In the genomic region with DNA sequence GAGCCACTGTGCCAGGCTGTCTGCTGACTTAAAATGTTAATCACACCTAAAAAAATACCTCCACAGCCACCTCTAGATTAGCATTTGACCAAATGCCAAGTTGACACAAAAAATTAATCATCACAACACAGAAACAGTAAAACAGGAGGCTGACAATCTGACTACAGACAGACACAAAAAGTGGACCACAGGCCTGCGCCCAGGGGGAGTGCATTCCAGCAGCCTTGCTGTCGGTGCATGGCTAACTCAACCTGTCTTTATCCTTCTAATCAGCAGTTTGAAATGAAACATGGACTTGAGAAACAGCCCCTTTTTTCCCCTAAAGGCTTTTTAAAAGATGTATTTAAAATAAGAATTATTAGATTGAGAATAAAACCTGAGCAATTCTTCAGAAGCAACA, we compare ENCODE assay signal across 22 cellular contexts. TPM values are rescaled to one million over a fixed set of nuclear protein-coding genes. Genes with fewer than 3 reads are reported as not detected.
DNase-seq lines count a peak whose midpoint lies in the region; ATAC-seq and TF ChIP-seq lines count a peak whose summit lies in the region.
"Had no signal": no experiment of that assay in that cellular context is flagged by ENCODE, and none has a peak within 500 bp of the region (broad histone marks: within the 10 kb centered on the region; RNA-seq: fewer than 3 reads in every experiment).

No MANE protein-coding gene starts in this region.

- H3K9me3 Mint-ChIP-seq in naive thymus-derived CD8-positive, alpha-beta T cell, result no peaks in the 10 kb centered on the region

- intact Hi-C loops in OCI-LY7 (cut with micrococcal nuclease; ENCODE audit: unreplicated experiment), result loop anchor here (5.0 kb wide), 1 partner anchor 52 kb away; a partner anchor contains a TSS

- H3K4me2 ChIP-seq in OCI-LY7 (ENCODE audit: low read length) (peak overlapping the region; percentile 74; the same call in 1 of the 2 replicates), osteoblast (ENCODE audit: insufficient read depth, low read length) (no peak overlapping the region)
- H3K4me2 ChIP-seq: BLaER1 had no signal

- no peaks in the 10 kb centered on the region for H4K20me1 ChIP-seq in OCI-LY7 (ENCODE audit: insufficient read depth, low read length)
- no peaks in the 10 kb centered on the region for H4K20me1 ChIP-seq in osteoblast (ENCODE audit: insufficient read depth, low read length)
- H4K20me1 ChIP-seq: BLaER1 had no signal

- peak overlapping the region; percentile 93 for H3K27ac ChIP-seq in OCI-LY7 (ENCODE audit: low read depth, low read length, poor library complexity, severe bottlenecking)
- H3K27ac ChIP-seq in osteoblast (ENCODE audit: low read depth, low read length), result no peak overlapping the region
- H3K27ac ChIP-seq: BLaER1 had no signal

- H3K9me3 ChIP-seq in OCI-LY7 (ENCODE audit: low read length), result no peaks in the 10 kb centered on the region; the same call in 1 of the 2 replicates
- no peaks in the 10 kb centered on the region for H3K9me3 ChIP-seq in osteoblast (ENCODE audit: low read depth, low read length)
- H3K9me3 ChIP-seq: BE2C had no signal

- H3K27ac Mint-ChIP-seq in naive thymus-derived CD8-positive, alpha-beta T cell, result peak overlapping the region in 1 of 10 donors; percentile 28
- H3K27ac Mint-ChIP-seq: CD14-positive monocyte; CD4-positive, alpha-beta memory T cell had no signal

- H3K9me2 ChIP-seq in OCI-LY7 (ENCODE audit: insufficient read depth, low read length), result no peaks in the 10 kb centered on the region

- POLR2A ChIA-PET in OCI-LY7 (lab: Charles Lee), result interaction anchor here (0.7 to 4.9 kb wide), 3 partner anchors 11 to 140 kb away, joined by 3 to 46 read pairs (median 5); no protein-coding TSS in a partner anchor
- POLR2A ChIA-PET in naive thymus-derived CD8-positive, alpha-beta T cell (lab: Charles Lee), result interaction anchor here (0.6 kb wide), 1 partner anchor 10 kb away, joined by 5 read pairs; no protein-coding TSS in a partner anchor

- H3K27me3 ChIP-seq in osteoblast (ENCODE audit: insufficient read depth, low read length) (peaks cover 4% of the 10 kb centered on the region), H7 (ENCODE audit: control insufficient read depth, insufficient read depth, low read length) (no peaks in the 10 kb centered on the region)
- H3K27me3 ChIP-seq: BLaER1 had no signal

- BruUV-seq in OCI-LY7 (replicated peaks; lab: Mats Ljungman, UMichigan), result no TSS peak

- H2AFZ ChIP-seq in OCI-LY7 (ENCODE audit: low read length) (peak overlapping the region; percentile 98), osteoblast (ENCODE audit: low read length) (no peak overlapping the region)

- H3K36me3 Mint-ChIP-seq in naive thymus-derived CD8-positive, alpha-beta T cell, result no peaks in the 10 kb centered on the region
- H3K36me3 Mint-ChIP-seq: CD14-positive monocyte; CD4-positive, alpha-beta memory T cell; CD4-positive, CD25-positive, alpha-beta regulatory T cell; CD8-positive, alpha-beta memory T cell had no signal

- H3K4me3 ChIP-seq in OCI-LY7 (ENCODE audit: low read depth, low read length, poor library complexity, severe bottlenecking), result no peak overlapping the region
- H3K4me3 ChIP-seq in osteoblast (ENCODE audit: insufficient read depth, low read length), result no peak overlapping the region
- H3K4me3 ChIP-seq in H7 (ENCODE audit: insufficient read depth, low read depth, low read length), result no peak overlapping the region
- H3K4me3 ChIP-seq: BLaER1 had no signal

- H3K79me2 ChIP-seq in OCI-LY7 (ENCODE audit: insufficient read depth, low read depth, low read length), result no peaks in the 10 kb centered on the region
- H3K79me2 ChIP-seq in osteoblast (ENCODE audit: insufficient read depth, low read length), result no peaks in the 10 kb centered on the region

- DNase-seq in HT1080 (ENCODE audit: low read depth), result peak; percentile 15
- no peak for DNase-seq in OCI-LY7 (ENCODE audit: low spot score)
- peak; percentile 9 for DNase-seq in osteoblast (ENCODE audit: insufficient read length, low spot score, missing footprints)
- DNase-seq in omental fat pad (ENCODE audit: low spot score), result no peak
- no peak for DNase-seq in H7
- no peak for DNase-seq in naive thymus-derived CD8-positive, alpha-beta T cell
- DNase-seq: 8988T; ACHN; BE2C; C1 segment of cervical spinal cord; CD4-positive, alpha-beta memory T cell; CD4-positive, CD25-positive, alpha-beta regulatory T cell; CD8-positive, alpha-beta memory T cell; COR-L47; DMS 273 treated with DMSO at 0.1 percent for 48 hours; DMS153; DMS53; DMS79; DND-41; GF-D8 had no signal

- TF ChIP-seq CTCF in OCI-LY7 (conservative IDR thresholded peaks at IDR 0.05; ENCODE audit: low read length) (no peak), osteoblast (IDR thresholded peaks at IDR 0.05; ENCODE audit: extremely low read depth, low read depth, low read length) (no peak), omental fat pad (IDR thresholded peaks at IDR 0.05) (no peak)

- H3K4me1 Mint-ChIP-seq in naive thymus-derived CD8-positive, alpha-beta T cell, result peaks cover 18 to 52% (median 37%) of the 10 kb centered on the region in 4 donors

- no peak overlapping the region for H3K4me3 Mint-ChIP-seq in naive thymus-derived CD8-positive, alpha-beta T cell
- H3K4me3 Mint-ChIP-seq: CD14-positive monocyte; CD4-positive, alpha-beta memory T cell; CD4-positive, CD25-positive, alpha-beta regulatory T cell; CD8-positive, alpha-beta memory T cell had no signal

- H3K4me1 ChIP-seq in OCI-LY7 (ENCODE audit: insufficient read depth, low read length, poor library complexity, severe bottlenecking), result peaks cover 55% of the 10 kb centered on the region
- no peaks in the 10 kb centered on the region for H3K4me1 ChIP-seq in osteoblast (ENCODE audit: insufficient read depth, low read length)
- H3K4me1 ChIP-seq: BE2C had no signal

- CTCF ChIA-PET in OCI-LY7 (lab: Charles Lee; ENCODE audit: unreplicated experiment), result no interaction called here

- H3K36me3 ChIP-seq in OCI-LY7 (ENCODE audit: insufficient read depth, low read length), result no peaks in the 10 kb centered on the region
- H3K36me3 ChIP-seq in osteoblast (ENCODE audit: insufficient read depth, low read length), result no peaks in the 10 kb centered on the region
- no peaks in the 10 kb centered on the region for H3K36me3 ChIP-seq in H7 (replicated peaks; ENCODE audit: control insufficient read depth, insufficient read depth, low read length)
- H3K36me3 ChIP-seq: BE2C, BLaER1 had no signal

- no peak for ATAC-seq in omental fat pad (ENCODE audit: low FRiP score)
- ATAC-seq in naive thymus-derived CD8-positive, alpha-beta T cell, result no peak

- H3K27me3 Mint-ChIP-seq in naive thymus-derived CD8-positive, alpha-beta T cell, result no peaks in the 10 kb centered on the region

RNA-seq across cellular contexts. Expression of a gene that starts 34.0 kb away (rescaled TPM):
- total RNA-seq in HT1080 (2014; rRNA removed; shearing (Covaris generic)), result 13.4 and 16.2 TPM in 2 replicates
- polyA plus RNA-seq in HT1080 (2015; cell fraction: cytosol; rRNA removed), result 4.0 and 6.6 TPM in 2 replicates
- 2.0 and 4.2 TPM in 2 replicates for polyA plus RNA-seq in HT1080 (2015; cell fraction: nucleus; rRNA removed)
- 1.3 and 5.1 TPM in 2 replicates for total RNA-seq in OCI-LY7 (2014; rRNA removed; shearing (Covaris generic))
- 1.4 and 2.4 TPM in 2 replicates for total RNA-seq in OCI-LY7 (2022)
- total RNA-seq in osteoblast, result 8.8 and 11.9 TPM in 2 replicates
- 10 to 100 TPM; 32.6 to 50.9 (median 38.4) TPM for total RNA-seq in omental fat pad
- total RNA-seq in H7 (2014; rRNA removed; shearing (Covaris generic)), result 3.3 and 3.5 TPM in 2 replicates
- total RNA-seq in naive thymus-derived CD8-positive, alpha-beta T cell, result 1 to 10 TPM; 2.9 TPM
- 1 to 10 TPM in 2 of 3 donors, under 1 TPM in 1; 0.20 to 3.3 (median 1.7) TPM for polyA plus RNA-seq in naive thymus-derived CD8-positive, alpha-beta T cell

RNA-seq across cellular contexts. Expression of a gene that starts 53.3 kb away (rescaled TPM):
- total RNA-seq in HT1080 (2014; rRNA removed; shearing (Covaris generic)), result 982 and 1,844 TPM in 2 replicates
- polyA plus RNA-seq in HT1080 (2015; cell fraction: cytosol; rRNA removed), result 1,686 and 2,051 TPM in 2 replicates
- 531 and 614 TPM in 2 replicates for polyA plus RNA-seq in HT1080 (2015; cell fraction: nucleus; rRNA removed)
- total RNA-seq in OCI-LY7 (2014; rRNA removed; shearing (Covaris generic)), result 1,266 and 1,706 TPM in 2 replicates
- total RNA-seq in OCI-LY7 (2022) (1,530 and 1,738 TPM in 2 replicates), osteoblast (544 and 726 TPM in 2 replicates), omental fat pad (1,000 to 10,000 TPM in 2 of 4 donors, 100 to 1,000 TPM in 2; 701 to 1,078 (median 933) TPM)
- total RNA-seq in H7 (2014; rRNA removed; shearing (Covaris generic)), result 1,511 and 1,563 TPM in 2 replicates
- 1,000 to 10,000 TPM; 2,102 to 2,162 TPM for total RNA-seq in naive thymus-derived CD8-positive, alpha-beta T cell
- 1,000 to 10,000 TPM; 7,933 to 9,149 (median 9,080) TPM for polyA plus RNA-seq in naive thymus-derived CD8-positive, alpha-beta T cell

Comparison
In these comparisons a context has a peak if more than half of its experiments do, and no peak if none do; other contexts are left out.
1. DNase-seq: peak in HT1080 (single experiment) and osteoblast (single experiment); none in OCI-LY7 (single experiment), omental fat pad (single experiment), H7 (single experiment) and naive thymus-derived CD8-positive, alpha-beta T cell (0 of 10).